Comparison of ENCODE assay signal across 1 cellular context in the genomic region with DNA sequence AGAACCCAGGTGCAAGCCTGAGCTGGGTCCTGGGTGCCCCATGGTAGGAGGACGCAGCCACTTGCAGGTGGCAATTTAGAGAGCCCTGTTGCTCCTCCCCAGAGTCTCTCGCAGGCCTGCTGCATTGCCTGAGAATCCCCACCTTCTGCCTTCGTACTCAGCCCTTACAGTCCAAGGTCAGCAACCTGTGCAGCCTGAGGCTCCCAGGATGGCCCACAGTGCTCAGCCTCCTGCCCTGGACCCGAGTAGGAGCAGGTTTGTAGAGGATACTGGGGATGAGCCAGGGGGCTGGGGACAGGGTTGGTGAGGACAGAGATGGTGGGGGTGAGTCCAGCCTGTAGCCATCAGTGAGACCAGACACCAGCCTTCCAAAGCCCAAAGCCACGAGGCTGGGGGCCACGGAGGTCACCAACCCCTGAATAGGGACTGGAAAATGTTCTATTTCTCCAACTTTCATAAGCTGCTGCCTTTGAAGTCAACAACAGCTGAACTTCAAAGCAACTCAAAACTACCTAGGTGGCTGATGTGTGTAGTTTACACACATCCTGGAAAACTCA.
TF ChIP-seq lines count a peak whose summit lies in the region.

No MANE protein-coding gene starts in this region.

TF ChIP-seq in HepG2, 621 proteins besides CTCF, POLR2A, EP300 and RAD21 (continued from another document):
- TF ChIP-seq, protein P1, sequence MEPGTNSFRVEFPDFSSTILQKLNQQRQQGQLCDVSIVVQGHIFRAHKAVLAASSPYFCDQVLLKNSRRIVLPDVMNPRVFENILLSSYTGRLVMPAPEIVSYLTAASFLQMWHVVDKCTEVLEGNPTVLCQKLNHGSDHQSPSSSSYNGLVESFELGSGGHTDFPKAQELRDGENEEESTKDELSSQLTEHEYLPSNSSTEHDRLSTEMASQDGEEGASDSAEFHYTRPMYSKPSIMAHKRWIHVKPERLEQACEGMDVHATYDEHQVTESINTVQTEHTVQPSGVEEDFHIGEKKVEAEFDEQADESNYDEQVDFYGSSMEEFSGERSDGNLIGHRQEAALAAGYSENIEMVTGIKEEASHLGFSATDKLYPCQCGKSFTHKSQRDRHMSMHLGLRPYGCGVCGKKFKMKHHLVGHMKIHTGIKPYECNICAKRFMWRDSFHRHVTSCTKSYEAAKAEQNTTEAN (CRISPR knock-in tag; conservative IDR thresholded peaks at IDR 0.05): 0 out of 2 replicates have a peak, but pooled peaks have one; percentile 19
- no peak for TF ChIP-seq SYNCRIP (IDR thresholded peaks at IDR 0.05; ENCODE audit: insufficient read depth, low read depth, low read length)
- peak; percentile 58 for TF ChIP-seq SALL1 (CRISPR knock-in tag; IDR thresholded peaks at IDR 0.05)
- TF ChIP-seq SOX13 (IDR thresholded peaks at IDR 0.05): no peak
- peak in 1 of 2 experiments; percentile 45; a peak in 1 of 4 replicates for TF ChIP-seq SOX13 (CRISPR knock-in tag; conservative IDR thresholded peaks at IDR 0.05 in 1 of 2, IDR thresholded peaks at IDR 0.05 in 1 of 2)
- peak; percentile 30; the same call in 1 of the 2 replicates for TF ChIP-seq ZNF501 (CRISPR knock-in tag; IDR thresholded peaks at IDR 0.05)
- TF ChIP-seq, protein P2, sequence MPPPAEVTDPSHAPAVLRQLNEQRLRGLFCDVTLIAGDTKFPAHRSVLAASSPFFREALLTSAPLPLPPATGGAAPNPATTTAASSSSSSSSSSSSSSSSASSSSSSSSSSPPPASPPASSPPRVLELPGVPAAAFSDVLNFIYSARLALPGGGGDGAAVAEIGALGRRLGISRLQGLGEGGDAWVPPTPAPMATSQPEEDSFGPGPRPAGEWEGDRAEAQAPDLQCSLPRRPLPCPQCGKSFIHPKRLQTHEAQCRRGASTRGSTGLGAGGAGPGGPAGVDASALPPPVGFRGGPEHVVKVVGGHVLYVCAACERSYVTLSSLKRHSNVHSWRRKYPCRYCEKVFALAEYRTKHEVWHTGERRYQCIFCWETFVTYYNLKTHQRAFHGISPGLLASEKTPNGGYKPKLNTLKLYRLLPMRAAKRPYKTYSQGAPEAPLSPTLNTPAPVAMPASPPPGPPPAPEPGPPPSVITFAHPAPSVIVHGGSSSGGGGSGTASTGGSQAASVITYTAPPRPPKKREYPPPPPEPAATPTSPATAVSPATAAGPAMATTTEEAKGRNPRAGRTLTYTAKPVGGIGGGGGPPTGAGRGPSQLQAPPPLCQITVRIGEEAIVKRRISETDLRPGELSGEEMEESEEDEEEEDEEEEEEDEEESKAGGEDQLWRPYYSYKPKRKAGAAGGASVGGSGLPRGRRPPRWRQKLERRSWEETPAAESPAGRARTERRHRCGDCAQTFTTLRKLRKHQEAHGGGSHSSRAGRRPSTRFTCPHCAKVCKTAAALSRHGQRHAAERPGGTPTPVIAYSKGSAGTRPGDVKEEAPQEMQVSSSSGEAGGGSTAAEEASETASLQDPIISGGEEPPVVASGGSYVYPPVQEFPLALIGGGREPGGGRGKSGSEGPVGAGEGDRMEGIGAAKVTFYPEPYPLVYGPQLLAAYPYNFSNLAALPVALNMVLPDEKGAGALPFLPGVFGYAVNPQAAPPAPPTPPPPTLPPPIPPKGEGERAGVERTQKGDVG (CRISPR knock-in tag; IDR thresholded peaks at IDR 0.05; ENCODE audit: borderline replicate concordance): no peak
- peak; percentile 41; the same call in 1 of the 2 replicates for TF ChIP-seq NR2F2 (IDR thresholded peaks at IDR 0.05; ENCODE audit: borderline replicate concordance, low read depth)
- peak; percentile 8; the same call in 1 of the 2 replicates for TF ChIP-seq HNF4A (CRISPR knock-in tag; IDR thresholded peaks at IDR 0.05)
- TF ChIP-seq, protein P3, sequence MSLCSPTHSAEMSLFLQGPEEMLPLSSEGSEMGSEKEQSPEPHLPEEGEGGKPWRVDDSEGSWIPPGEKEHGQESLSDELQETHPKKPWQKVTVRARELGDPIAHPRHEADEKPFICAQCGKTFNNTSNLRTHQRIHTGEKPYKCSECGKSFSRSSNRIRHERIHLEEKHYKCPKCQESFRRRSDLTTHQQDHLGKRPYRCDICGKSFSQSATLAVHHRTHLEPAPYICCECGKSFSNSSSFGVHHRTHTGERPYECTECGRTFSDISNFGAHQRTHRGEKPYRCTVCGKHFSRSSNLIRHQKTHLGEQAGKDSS (CRISPR knock-in tag; IDR thresholded peaks at IDR 0.05; ENCODE audit: borderline replicate concordance, low read depth): peak; percentile 94
- peak; percentile 86 for TF ChIP-seq TCF7 (IDR thresholded peaks at IDR 0.05; ENCODE audit: low read depth)
- 0 out of 2 replicates have a peak, but pooled peaks have one; percentile 6 for TF ChIP-seq KDM2A (CRISPR knock-in tag; IDR thresholded peaks at IDR 0.05; ENCODE audit: borderline replicate concordance, low read depth)
- TF ChIP-seq MED1 (CRISPR knock-in tag; IDR thresholded peaks at IDR 0.05): peak; percentile 74
- no peak for TF ChIP-seq GABPA (IDR thresholded peaks at IDR 0.05; ENCODE audit: low read depth, low read length)
- TF ChIP-seq GABPA (CRISPR knock-in tag; IDR thresholded peaks at IDR 0.05; ENCODE audit: low read depth): 0 out of 2 replicates have a peak, but pooled peaks have one; percentile 10
- TF ChIP-seq ATRX (CRISPR knock-in tag; IDR thresholded peaks at IDR 0.05; ENCODE audit: borderline replicate concordance): no peak
- no peak for TF ChIP-seq SOX6 (IDR thresholded peaks at IDR 0.05)
- TF ChIP-seq SOX6 (CRISPR knock-in tag; IDR thresholded peaks at IDR 0.05): peak; percentile 27; the same call in 1 of the 2 replicates
- TF ChIP-seq HMG20A (CRISPR knock-in tag; IDR thresholded peaks at IDR 0.05; ENCODE audit: borderline replicate concordance): peak; percentile 75; the same call in 1 of the 2 replicates
- TF ChIP-seq STAG1 (CRISPR knock-in tag; IDR thresholded peaks at IDR 0.05): no peak
- TF ChIP-seq, protein P4, sequence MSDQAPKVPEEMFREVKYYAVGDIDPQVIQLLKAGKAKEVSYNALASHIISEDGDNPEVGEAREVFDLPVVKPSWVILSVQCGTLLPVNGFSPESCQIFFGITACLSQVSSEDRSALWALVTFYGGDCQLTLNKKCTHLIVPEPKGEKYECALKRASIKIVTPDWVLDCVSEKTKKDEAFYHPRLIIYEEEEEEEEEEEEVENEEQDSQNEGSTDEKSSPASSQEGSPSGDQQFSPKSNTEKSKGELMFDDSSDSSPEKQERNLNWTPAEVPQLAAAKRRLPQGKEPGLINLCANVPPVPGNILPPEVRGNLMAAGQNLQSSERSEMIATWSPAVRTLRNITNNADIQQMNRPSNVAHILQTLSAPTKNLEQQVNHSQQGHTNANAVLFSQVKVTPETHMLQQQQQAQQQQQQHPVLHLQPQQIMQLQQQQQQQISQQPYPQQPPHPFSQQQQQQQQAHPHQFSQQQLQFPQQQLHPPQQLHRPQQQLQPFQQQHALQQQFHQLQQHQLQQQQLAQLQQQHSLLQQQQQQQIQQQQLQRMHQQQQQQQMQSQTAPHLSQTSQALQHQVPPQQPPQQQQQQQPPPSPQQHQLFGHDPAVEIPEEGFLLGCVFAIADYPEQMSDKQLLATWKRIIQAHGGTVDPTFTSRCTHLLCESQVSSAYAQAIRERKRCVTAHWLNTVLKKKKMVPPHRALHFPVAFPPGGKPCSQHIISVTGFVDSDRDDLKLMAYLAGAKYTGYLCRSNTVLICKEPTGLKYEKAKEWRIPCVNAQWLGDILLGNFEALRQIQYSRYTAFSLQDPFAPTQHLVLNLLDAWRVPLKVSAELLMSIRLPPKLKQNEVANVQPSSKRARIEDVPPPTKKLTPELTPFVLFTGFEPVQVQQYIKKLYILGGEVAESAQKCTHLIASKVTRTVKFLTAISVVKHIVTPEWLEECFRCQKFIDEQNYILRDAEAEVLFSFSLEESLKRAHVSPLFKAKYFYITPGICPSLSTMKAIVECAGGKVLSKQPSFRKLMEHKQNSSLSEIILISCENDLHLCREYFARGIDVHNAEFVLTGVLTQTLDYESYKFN (CRISPR knock-in tag; conservative IDR thresholded peaks at IDR 0.05): peak; percentile 22
- TF ChIP-seq SOX5 (CRISPR knock-in tag; IDR thresholded peaks at IDR 0.05; ENCODE audit: borderline replicate concordance): 0 out of 2 replicates have a peak, but pooled peaks have one; percentile 25
- TF ChIP-seq, protein P5, sequence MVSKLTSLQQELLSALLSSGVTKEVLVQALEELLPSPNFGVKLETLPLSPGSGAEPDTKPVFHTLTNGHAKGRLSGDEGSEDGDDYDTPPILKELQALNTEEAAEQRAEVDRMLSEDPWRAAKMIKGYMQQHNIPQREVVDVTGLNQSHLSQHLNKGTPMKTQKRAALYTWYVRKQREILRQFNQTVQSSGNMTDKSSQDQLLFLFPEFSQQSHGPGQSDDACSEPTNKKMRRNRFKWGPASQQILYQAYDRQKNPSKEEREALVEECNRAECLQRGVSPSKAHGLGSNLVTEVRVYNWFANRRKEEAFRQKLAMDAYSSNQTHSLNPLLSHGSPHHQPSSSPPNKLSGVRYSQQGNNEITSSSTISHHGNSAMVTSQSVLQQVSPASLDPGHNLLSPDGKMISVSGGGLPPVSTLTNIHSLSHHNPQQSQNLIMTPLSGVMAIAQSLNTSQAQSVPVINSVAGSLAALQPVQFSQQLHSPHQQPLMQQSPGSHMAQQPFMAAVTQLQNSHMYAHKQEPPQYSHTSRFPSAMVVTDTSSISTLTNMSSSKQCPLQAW (CRISPR knock-in tag; IDR thresholded peaks at IDR 0.05): peak; percentile 34; the same call in 1 of the 2 replicates
- TF ChIP-seq, protein P6, sequence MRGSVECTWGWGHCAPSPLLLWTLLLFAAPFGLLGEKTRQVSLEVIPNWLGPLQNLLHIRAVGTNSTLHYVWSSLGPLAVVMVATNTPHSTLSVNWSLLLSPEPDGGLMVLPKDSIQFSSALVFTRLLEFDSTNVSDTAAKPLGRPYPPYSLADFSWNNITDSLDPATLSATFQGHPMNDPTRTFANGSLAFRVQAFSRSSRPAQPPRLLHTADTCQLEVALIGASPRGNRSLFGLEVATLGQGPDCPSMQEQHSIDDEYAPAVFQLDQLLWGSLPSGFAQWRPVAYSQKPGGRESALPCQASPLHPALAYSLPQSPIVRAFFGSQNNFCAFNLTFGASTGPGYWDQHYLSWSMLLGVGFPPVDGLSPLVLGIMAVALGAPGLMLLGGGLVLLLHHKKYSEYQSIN (CRISPR knock-in tag; IDR thresholded peaks at IDR 0.05; ENCODE audit: borderline replicate concordance): no peak
- TF ChIP-seq, protein P7, sequence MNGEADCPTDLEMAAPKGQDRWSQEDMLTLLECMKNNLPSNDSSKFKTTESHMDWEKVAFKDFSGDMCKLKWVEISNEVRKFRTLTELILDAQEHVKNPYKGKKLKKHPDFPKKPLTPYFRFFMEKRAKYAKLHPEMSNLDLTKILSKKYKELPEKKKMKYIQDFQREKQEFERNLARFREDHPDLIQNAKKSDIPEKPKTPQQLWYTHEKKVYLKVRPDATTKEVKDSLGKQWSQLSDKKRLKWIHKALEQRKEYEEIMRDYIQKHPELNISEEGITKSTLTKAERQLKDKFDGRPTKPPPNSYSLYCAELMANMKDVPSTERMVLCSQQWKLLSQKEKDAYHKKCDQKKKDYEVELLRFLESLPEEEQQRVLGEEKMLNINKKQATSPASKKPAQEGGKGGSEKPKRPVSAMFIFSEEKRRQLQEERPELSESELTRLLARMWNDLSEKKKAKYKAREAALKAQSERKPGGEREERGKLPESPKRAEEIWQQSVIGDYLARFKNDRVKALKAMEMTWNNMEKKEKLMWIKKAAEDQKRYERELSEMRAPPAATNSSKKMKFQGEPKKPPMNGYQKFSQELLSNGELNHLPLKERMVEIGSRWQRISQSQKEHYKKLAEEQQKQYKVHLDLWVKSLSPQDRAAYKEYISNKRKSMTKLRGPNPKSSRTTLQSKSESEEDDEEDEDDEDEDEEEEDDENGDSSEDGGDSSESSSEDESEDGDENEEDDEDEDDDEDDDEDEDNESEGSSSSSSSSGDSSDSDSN (CRISPR knock-in tag; IDR thresholded peaks at IDR 0.05): peak; percentile 26; the same call in 1 of the 2 replicates
- TF ChIP-seq BCL6 (CRISPR knock-in tag; IDR thresholded peaks at IDR 0.05): peak; percentile 78
- TF ChIP-seq ZC3H13 (CRISPR knock-in tag; IDR thresholded peaks at IDR 0.05): peak; percentile 78
- TF ChIP-seq ZNF256 (CRISPR knock-in tag; conservative IDR thresholded peaks at IDR 0.05): no peak
